ENCODE assay signal across 8 cellular contexts in the genomic region with DNA sequence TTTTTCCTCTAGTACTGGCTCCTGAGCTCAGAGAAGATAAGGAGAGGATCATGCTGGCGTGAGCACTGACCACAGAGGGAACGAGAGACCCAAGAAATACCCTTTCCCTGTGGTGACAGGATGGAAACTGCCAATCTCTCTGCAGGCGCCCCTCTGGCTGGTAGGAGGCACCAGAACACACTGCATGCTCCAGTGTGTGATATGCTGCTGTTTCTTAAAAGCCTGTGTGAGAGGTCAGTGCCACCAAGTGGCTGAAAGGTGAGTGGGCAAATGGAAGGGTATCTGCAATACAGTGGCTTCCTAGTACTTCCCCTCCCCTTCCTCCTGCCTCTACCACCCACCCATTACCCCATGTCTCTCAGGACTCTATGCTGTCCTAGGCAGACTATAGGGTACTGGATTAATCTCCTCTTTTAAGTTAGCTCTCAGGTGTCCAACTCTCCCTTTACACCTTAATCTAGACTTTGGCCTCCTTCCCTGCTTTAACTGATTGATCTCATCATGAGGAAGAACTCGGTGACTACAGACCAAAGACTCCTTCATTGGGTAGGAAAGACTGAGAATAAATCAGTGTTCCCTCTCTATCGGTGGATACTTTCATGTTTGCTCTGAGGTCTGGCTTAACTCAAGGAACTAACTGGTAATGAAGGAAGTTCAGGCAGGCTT.
A peak's percentile ranks its signal among the peaks of the same experiment; 100 is the strongest.
DNase-seq lines count a peak whose midpoint lies in the region; ATAC-seq lines count a peak whose summit lies in the region.

No MANE protein-coding gene starts in this region.

- DNase-seq in DMS79 treated with DMSO at 0.1 percent for 48 hours (lab: John Stamatoyannopoulos, UW) (peak; percentile 38), NCI-H510A treated with DMSO at 0.1 percent for 48 hours (lab: John Stamatoyannopoulos, UW) (peak; percentile 4), cerebellar cortex (ENCODE audit: low spot score) (peak; percentile 49), midbrain (lab: John Stamatoyannopoulos, UW) (peak; percentile 17), activated gamma-delta T cell (lab: John Stamatoyannopoulos, UW) (no peak), inferior parietal cortex (ENCODE audit: extremely low spot score) (no peak)

- peak; percentile 98 for ATAC-seq in GM19351 (IDR thresholded peaks at IDR 0.05; ENCODE audit: unreplicated experiment)
- peak; percentile 87 for ATAC-seq in HG03159 (IDR thresholded peaks at IDR 0.05; ENCODE audit: unreplicated experiment)

Comparison
In these comparisons a context has a peak if more than half of its experiments do, and no peak if none do; other contexts are left out.
1. DNase-seq: peak in DMS79 treated with DMSO at 0.1 percent for 48 hours (single experiment), NCI-H510A treated with DMSO at 0.1 percent for 48 hours (single experiment), cerebellar cortex (single experiment) and midbrain (single experiment); none in activated gamma-delta T cell (single experiment) and inferior parietal cortex (single experiment).